Comparison of ENCODE assay signal across 19 cellular contexts in the genomic region with DNA sequence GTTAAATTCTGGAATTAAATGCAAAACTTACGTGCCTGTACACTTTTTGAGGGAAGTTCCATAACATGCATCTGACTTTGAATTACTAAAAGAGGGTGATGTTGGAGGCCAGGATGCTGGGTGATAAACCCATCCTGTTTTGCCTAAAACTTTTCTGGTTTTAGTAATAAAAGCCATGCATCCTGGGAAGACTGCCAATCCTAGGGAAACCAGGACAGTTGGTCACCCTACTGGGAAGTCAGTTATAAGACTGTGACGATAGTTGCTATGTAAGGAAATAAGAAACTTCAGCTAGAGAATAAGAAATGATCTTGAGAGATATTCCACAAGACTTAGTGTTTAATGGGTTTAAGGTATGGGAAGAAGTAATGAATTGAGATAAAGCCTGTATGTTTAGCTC.
DNase-seq lines count a peak whose midpoint lies in the region; ATAC-seq and TF ChIP-seq lines count a peak whose summit lies in the region.
"Had no signal": no experiment of that assay in that cellular context is flagged by ENCODE, and none has a peak within 500 bp of the region (broad histone marks: within the 10 kb centered on the region; RNA-seq: fewer than 3 reads in every experiment).

No MANE protein-coding gene starts in this region.

- POLR2A ChIA-PET in CD8-positive, alpha-beta T cell (lab: Charles Lee), result no interaction called here

- TF ChIP-seq CTCF in cardiac fibroblast (IDR thresholded peaks at IDR 0.05; ENCODE audit: low read depth, low read length) (no peak), Peyer's patch (IDR thresholded peaks at IDR 0.05) (no peak)
- TF ChIP-seq CTCF in CD8-positive, alpha-beta T cell (IDR thresholded peaks at IDR 0.05), result no peak

- H3K36me3 Mint-ChIP-seq in CD8-positive, alpha-beta T cell, result no peaks in the 10 kb centered on the region

- H3K4me3 ChIP-seq in cardiac fibroblast (replicated peaks in 1 of 2; ENCODE audit: low read depth in 2 of 2, low read length in 2 of 2) (no peak overlapping the region), Peyer's patch (no peak overlapping the region)
- H3K4me3 ChIP-seq in CD8-positive, alpha-beta T cell (ENCODE audit: low read depth, low read length), result no peak overlapping the region
- H3K4me3 ChIP-seq: BLaER1, SJCRH30 had no signal

- H3K4me1 ChIP-seq in Peyer's patch, result no peaks in the 10 kb centered on the region
- H3K4me1 ChIP-seq in CD8-positive, alpha-beta T cell (ENCODE audit: insufficient read depth, low read length), result no peaks in the 10 kb centered on the region
- H3K4me1 ChIP-seq: BLaER1, SJCRH30 had no signal

- no peak overlapping the region for H3K27ac ChIP-seq in Peyer's patch
- H3K27ac ChIP-seq in CD8-positive, alpha-beta T cell (ENCODE audit: low read depth, low read length), result no peak overlapping the region
- H3K27ac ChIP-seq: 22Rv1, BLaER1, SJCRH30 had no signal

- no peaks in the 10 kb centered on the region for H3K27me3 Mint-ChIP-seq in stimulated activated naive CD8-positive, alpha-beta T cell treated with anti-CD3 and anti-CD28 coated beads, Interleukin-15, amount 100 ng/mL, for 72 hours
- H3K27me3 Mint-ChIP-seq in CD8-positive, alpha-beta T cell (ENCODE audit: low read depth), result no peaks in the 10 kb centered on the region

- TF ChIP-seq POLR2A in Peyer's patch (IDR thresholded peaks at IDR 0.05), result no peak

- no peak overlapping the region for H3K4me3 Mint-ChIP-seq in stimulated activated naive CD8-positive, alpha-beta T cell treated with anti-CD3 and anti-CD28 coated beads, Interleukin-15, amount 100 ng/mL, for 72 hours
- no peak overlapping the region for H3K4me3 Mint-ChIP-seq in CD8-positive, alpha-beta T cell

- intact Hi-C loops in CD8-positive, alpha-beta T cell (cut with DNase I, micrococcal nuclease), result no loop called here

- H3K27ac Mint-ChIP-seq in stimulated activated naive CD8-positive, alpha-beta T cell treated with anti-CD3 and anti-CD28 coated beads, Interleukin-15, amount 100 ng/mL, for 72 hours, result no peak overlapping the region
- no peak overlapping the region for H3K27ac Mint-ChIP-seq in CD8-positive, alpha-beta T cell

- H3K36me3 ChIP-seq in Peyer's patch, result no peaks in the 10 kb centered on the region
- no peaks in the 10 kb centered on the region for H3K36me3 ChIP-seq in CD8-positive, alpha-beta T cell (ENCODE audit: insufficient read depth, low read length)
- H3K36me3 ChIP-seq: BLaER1, SJCRH30 had no signal

- no peak for ATAC-seq in stimulated activated naive CD8-positive, alpha-beta T cell treated with anti-CD3 and anti-CD28 coated beads, Interleukin-15, amount 100 ng/mL, for 72 hours
- ATAC-seq in CD8-positive, alpha-beta T cell, result no peak

- DNase-seq in AG08395 (ENCODE audit: low spot score) (peak; percentile 39), LHCN-M2 (ENCODE audit: low read depth) (peak; percentile 60), cardiac fibroblast (ENCODE audit: low read depth in 2 of 2) (peak; percentile 17 to 33), lung microvascular endothelial cell (ENCODE audit: low read depth in 2 of 2) (peak; percentile 25 to 55), DMS 273 treated with DMSO at 0.1 percent for 48 hours (lab: John Stamatoyannopoulos, UW) (no peak), Peyer's patch (no peak)
- no peak for DNase-seq in stimulated activated naive CD8-positive, alpha-beta T cell treated with anti-CD3 and anti-CD28 coated beads, Interleukin-15, amount 100 ng/mL, for 72 hours
- DNase-seq in CD8-positive, alpha-beta T cell, result no peak
- DNase-seq: DND-41, GOT3, KBM-7, MM.1S, NCI-H1105 treated with DMSO at 0.1 percent for 48 hours, NCI-H187, NCI-H226, NCI-H526, SJCRH30 had no signal

- H3K27me3 ChIP-seq in Peyer's patch, result no peaks in the 10 kb centered on the region
- no peaks in the 10 kb centered on the region for H3K27me3 ChIP-seq in CD8-positive, alpha-beta T cell (ENCODE audit: insufficient read depth, low read length)
- H3K27me3 ChIP-seq: BLaER1, SJCRH30 had no signal

- no peaks in the 10 kb centered on the region for H3K4me1 Mint-ChIP-seq in stimulated activated naive CD8-positive, alpha-beta T cell treated with anti-CD3 and anti-CD28 coated beads, Interleukin-15, amount 100 ng/mL, for 72 hours
- H3K4me1 Mint-ChIP-seq in CD8-positive, alpha-beta T cell (ENCODE audit: low read depth), result no peaks in the 10 kb centered on the region

- peaks cover 6 to 7% of the 10 kb centered on the region in 2 donors for H3K9me3 Mint-ChIP-seq in stimulated activated naive CD8-positive, alpha-beta T cell treated with anti-CD3 and anti-CD28 coated beads, Interleukin-15, amount 100 ng/mL, for 72 hours
- H3K9me3 Mint-ChIP-seq in CD8-positive, alpha-beta T cell, result peaks cover 9% of the 10 kb centered on the region

- no peaks in the 10 kb centered on the region for H3K9me3 ChIP-seq in Peyer's patch
- no peaks in the 10 kb centered on the region for H3K9me3 ChIP-seq in CD8-positive, alpha-beta T cell (ENCODE audit: low read length)
- H3K9me3 ChIP-seq: BLaER1, SJCRH30 had no signal

- CTCF ChIA-PET in CD8-positive, alpha-beta T cell (lab: Charles Lee), result no interaction called here

Comparison
In these comparisons a context has a peak if more than half of its experiments do, and no peak if none do; other contexts are left out.
1. DNase-seq: peak in AG08395 (single experiment), LHCN-M2 (single experiment), cardiac fibroblast (2 of 2) and lung microvascular endothelial cell (2 of 2); none in stimulated activated naive CD8-positive, alpha-beta T cell treated with anti-CD3 and anti-CD28 coated beads, Interleukin-15, amount 100 ng/mL, for 72 hours (0 of 2), DMS 273 treated with DMSO at 0.1 percent for 48 hours (single experiment), Peyer's patch (0 of 3) and CD8-positive, alpha-beta T cell (0 of 7).